1 cellular context compared by ENCODE assay signal in the genomic region with DNA sequence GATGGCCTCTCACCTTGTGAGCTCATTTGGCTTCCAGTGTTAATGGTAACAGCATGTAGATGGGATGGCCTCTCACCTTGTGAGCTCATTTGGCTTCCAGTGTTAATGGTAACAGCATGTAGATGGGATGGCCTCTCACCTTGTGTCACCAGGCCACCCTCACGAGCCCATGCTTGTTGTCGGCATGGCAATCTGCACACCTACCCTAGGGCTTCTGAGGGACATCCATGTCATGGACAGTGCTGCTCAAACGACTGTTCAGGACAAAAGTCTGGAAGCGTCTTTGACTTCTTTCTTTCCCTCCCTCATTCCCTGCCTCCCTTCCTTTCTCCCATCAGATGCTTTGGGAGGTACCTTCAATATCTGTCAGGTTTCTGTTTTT. TPM values are rescaled to one million over a fixed set of nuclear protein-coding genes. Genes with fewer than 3 reads are reported as not detected.
"Had no signal": no experiment of that assay in that cellular context is flagged by ENCODE, and none has a peak within 500 bp of the region (broad histone marks: within the 10 kb centered on the region; RNA-seq: fewer than 3 reads in every experiment).

No MANE protein-coding gene starts in this region.

RNA-seq across cellular contexts. Expression of gene RSAD2, which starts 58.1 kb away (rescaled TPM):
- total RNA-seq: OCI-LY7 had no signal
